In the genomic region with DNA sequence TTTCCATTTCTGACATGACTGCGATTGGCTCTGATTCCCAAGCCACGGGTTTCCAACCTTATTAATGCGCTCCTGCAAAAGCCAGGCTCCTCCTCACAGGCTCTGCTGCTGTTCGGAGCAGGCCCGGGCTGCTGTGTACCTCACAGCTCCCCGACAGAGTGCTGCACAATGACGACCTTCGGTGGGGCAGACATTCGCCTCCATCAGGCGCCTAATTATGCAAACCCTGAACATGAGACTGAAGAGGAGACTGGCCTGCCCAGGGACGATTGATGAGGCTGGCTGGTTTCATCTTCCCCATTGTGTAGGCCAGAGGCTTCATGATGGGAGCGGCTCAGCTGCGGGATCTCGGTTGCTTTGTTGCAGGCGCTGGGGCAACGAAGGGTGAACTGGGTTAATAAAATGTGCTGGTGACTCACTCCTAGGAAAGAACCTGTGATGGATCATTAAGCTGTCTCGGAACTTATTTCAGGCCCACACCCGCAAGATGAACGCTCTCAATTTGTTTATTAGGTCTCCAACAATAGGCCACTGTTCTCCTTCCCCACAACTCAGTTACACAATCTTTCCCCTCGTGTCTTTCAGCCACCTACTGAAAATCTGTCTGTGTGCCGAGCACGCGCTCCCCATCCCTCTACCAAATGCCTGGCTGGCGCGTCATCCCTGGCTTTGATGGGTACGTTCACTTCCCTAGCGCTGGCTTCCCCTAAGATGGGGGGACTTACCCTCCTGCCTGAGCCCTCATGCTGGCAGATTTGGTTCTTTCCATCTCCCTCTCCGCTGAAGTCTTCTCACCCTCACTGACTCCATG, we compare ENCODE assay signal across 1 cellular context.
TF ChIP-seq lines count a peak whose summit lies in the region.

No MANE protein-coding gene starts in this region.

TF ChIP-seq in HCT116, 20 proteins besides CTCF, POLR2A, EP300 and RAD21 (continued from another document):
- no peak for TF ChIP-seq YY1 (IDR thresholded peaks at IDR 0.05; ENCODE audit: extremely low read depth, insufficient replicate concordance, low read depth, low read length)
- peak; percentile 53 for TF ChIP-seq SP1 (IDR thresholded peaks at IDR 0.05; ENCODE audit: low read depth)
- peak; percentile 71 for TF ChIP-seq JUND (IDR thresholded peaks at IDR 0.05)
- TF ChIP-seq, protein P1, sequence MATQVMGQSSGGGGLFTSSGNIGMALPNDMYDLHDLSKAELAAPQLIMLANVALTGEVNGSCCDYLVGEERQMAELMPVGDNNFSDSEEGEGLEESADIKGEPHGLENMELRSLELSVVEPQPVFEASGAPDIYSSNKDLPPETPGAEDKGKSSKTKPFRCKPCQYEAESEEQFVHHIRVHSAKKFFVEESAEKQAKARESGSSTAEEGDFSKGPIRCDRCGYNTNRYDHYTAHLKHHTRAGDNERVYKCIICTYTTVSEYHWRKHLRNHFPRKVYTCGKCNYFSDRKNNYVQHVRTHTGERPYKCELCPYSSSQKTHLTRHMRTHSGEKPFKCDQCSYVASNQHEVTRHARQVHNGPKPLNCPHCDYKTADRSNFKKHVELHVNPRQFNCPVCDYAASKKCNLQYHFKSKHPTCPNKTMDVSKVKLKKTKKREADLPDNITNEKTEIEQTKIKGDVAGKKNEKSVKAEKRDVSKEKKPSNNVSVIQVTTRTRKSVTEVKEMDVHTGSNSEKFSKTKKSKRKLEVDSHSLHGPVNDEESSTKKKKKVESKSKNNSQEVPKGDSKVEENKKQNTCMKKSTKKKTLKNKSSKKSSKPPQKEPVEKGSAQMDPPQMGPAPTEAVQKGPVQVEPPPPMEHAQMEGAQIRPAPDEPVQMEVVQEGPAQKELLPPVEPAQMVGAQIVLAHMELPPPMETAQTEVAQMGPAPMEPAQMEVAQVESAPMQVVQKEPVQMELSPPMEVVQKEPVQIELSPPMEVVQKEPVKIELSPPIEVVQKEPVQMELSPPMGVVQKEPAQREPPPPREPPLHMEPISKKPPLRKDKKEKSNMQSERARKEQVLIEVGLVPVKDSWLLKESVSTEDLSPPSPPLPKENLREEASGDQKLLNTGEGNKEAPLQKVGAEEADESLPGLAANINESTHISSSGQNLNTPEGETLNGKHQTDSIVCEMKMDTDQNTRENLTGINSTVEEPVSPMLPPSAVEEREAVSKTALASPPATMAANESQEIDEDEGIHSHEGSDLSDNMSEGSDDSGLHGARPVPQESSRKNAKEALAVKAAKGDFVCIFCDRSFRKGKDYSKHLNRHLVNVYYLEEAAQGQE (IDR thresholded peaks at IDR 0.05; ENCODE audit: low read depth): no peak
- no peak for TF ChIP-seq ELF1 (IDR thresholded peaks at IDR 0.05; ENCODE audit: borderline replicate concordance, low read depth)
- TF ChIP-seq EZH2 (IDR thresholded peaks at IDR 0.05): no peak
- peak; percentile 17; the same call in 1 of the 2 replicates for TF ChIP-seq POLR2AphosphoS5 (IDR thresholded peaks at IDR 0.05; ENCODE audit: low read depth, low read length)
- TF ChIP-seq, protein P2, sequence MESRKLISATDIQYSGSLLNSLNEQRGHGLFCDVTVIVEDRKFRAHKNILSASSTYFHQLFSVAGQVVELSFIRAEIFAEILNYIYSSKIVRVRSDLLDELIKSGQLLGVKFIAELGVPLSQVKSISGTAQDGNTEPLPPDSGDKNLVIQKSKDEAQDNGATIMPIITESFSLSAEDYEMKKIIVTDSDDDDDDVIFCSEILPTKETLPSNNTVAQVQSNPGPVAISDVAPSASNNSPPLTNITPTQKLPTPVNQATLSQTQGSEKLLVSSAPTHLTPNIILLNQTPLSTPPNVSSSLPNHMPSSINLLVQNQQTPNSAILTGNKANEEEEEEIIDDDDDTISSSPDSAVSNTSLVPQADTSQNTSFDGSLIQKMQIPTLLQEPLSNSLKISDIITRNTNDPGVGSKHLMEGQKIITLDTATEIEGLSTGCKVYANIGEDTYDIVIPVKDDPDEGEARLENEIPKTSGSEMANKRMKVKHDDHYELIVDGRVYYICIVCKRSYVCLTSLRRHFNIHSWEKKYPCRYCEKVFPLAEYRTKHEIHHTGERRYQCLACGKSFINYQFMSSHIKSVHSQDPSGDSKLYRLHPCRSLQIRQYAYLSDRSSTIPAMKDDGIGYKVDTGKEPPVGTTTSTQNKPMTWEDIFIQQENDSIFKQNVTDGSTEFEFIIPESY (IDR thresholded peaks at IDR 0.05; ENCODE audit: extremely low read depth, insufficient replicate concordance, low read length): no peak
- TF ChIP-seq FOSL1 (IDR thresholded peaks at IDR 0.05; ENCODE audit: low read depth): peak; percentile 66
- no peak for TF ChIP-seq EGR1 (IDR thresholded peaks at IDR 0.05; ENCODE audit: low read depth)
- no peak; the same call in 1 of the 2 replicates for TF ChIP-seq SRF (IDR thresholded peaks at IDR 0.05; ENCODE audit: low read depth)
- peak; percentile 38 for TF ChIP-seq TCF7L2 (IDR thresholded peaks at IDR 0.05; ENCODE audit: borderline replicate concordance, extremely low read depth, insufficient read depth, insufficient read length)
